Comparison of ENCODE assay signal across 13 cellular contexts in the genomic region with DNA sequence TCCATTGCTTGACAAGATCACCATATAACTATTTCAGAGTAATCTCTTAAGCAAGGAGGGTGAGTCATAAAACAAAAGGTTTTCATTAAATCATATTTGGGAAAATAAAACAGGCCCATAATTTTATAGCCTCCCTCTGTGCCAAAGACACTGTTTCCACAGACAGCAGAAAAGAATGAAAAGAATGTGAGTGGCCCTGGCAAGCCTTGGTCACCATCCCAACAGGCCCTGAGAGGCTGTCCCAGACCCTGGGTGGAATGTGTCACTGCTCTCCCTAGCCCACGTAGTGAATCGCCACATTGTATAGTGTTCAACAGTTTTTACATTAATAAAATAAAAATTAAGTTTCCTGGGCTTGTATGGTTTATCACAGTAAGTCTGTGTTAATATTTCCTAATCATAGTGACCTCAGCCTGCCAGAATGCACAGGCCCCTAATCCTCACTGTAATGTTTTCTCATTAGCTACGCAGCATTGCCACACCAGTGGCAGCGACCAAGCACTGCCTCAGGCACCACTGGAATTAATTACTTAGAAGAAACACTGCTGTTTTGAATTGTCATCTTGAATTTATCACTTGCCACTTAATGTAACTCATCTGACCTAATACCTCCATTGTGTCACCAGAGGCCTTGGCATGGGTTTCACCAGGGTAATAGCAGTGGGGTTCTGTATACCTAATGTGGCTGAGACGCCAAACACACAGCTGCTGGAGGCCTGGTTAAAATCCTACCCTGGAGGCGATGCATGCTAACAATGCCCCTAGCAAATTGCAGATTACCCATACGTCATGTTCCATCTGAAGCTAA.
A peak's percentile ranks its signal among the peaks of the same experiment; 100 is the strongest.
DNase-seq lines count a peak whose midpoint lies in the region; ATAC-seq, FAIRE-seq and TF ChIP-seq lines count a peak whose summit lies in the region.
"Had no signal": no experiment of that assay in that cellular context is flagged by ENCODE, and none has a peak within 500 bp of the region (broad histone marks: within the 10 kb centered on the region; RNA-seq: fewer than 3 reads in every experiment).

No MANE protein-coding gene starts in this region.

- no peaks in the 10 kb centered on the region for H3K9me3 ChIP-seq in kidney (ENCODE audit: control insufficient read depth in 1 of 2, low read length in 2 of 2)

- ATAC-seq in HG03175 (IDR thresholded peaks at IDR 0.05; ENCODE audit: unreplicated experiment), result no peak
- ATAC-seq: effector memory CD8-positive, alpha-beta T cell had no signal

- intact Hi-C loops in kidney (cut with DNase I), result no loop called here

- no peaks in the 10 kb centered on the region for H3K4me1 ChIP-seq in kidney (ENCODE audit: control insufficient read depth in 1 of 2, insufficient read depth in 1 of 2, low read depth in 1 of 2, low read length in 2 of 2)

- no peak overlapping the region for H3K9ac ChIP-seq in kidney (ENCODE audit: low read length in 2 of 2)

- no peak for TF ChIP-seq CTCF in fibroblast of villous mesenchyme (IDR thresholded peaks at IDR 0.05; ENCODE audit: insufficient read depth, low read depth, low read length)
- TF ChIP-seq CTCF in kidney (IDR thresholded peaks at IDR 0.05; ENCODE audit: borderline replicate concordance, extremely low read depth, insufficient read depth), result no peak

- DNase-seq in EL (peak; percentile 83), NCI-H69 (lab: John Stamatoyannopoulos, UW) (peak; percentile 87), fibroblast of villous mesenchyme (ENCODE audit: low read depth) (peak; percentile 73), retina (peak; percentile 81), kidney (no peak), cerebellar nuclear complex (lab: John Stamatoyannopoulos, UW) (no peak)
- no peak for DNase-seq in activated naive CD4-positive, alpha-beta T cell treated with anti-CD3 and anti-CD28 coated beads, Interleukin-2, amount 50 U/mL, for 16 hours
- DNase-seq: effector memory CD8-positive, alpha-beta T cell; NK-92 treated with Interleukin-12 subunit alpha and Interleukin-12 subunit beta, amount 100 ng/mL, for 24 hours; stimulated activated CD8-positive, alpha-beta memory T cell treated with anti-CD3 and anti-CD28 coated beads, Interleukin-4, amount 100 ng/mL, for 48 hours had no signal

- no peak overlapping the region for H3K27ac ChIP-seq in kidney (ENCODE audit: low read depth in 2 of 2, low read length in 2 of 2)

- H3K36me3 ChIP-seq in kidney (ENCODE audit: control insufficient read depth in 1 of 2, insufficient read depth in 2 of 2, low read length in 2 of 2), result no peaks in the 10 kb centered on the region

- FAIRE-seq in kidney (lab: Jason Lieb, UNC), result no peak
- FAIRE-seq: islet of Langerhans, TTC549 had no signal

- H3K4me3 ChIP-seq in fibroblast of villous mesenchyme (ENCODE audit: low read depth, low read length) (no peak overlapping the region), kidney (ENCODE audit: low read length in 2 of 2) (no peak overlapping the region)

Comparison
In these comparisons a context has a peak if more than half of its experiments do, and no peak if none do; other contexts are left out.
1. DNase-seq: peak in EL (single experiment), NCI-H69 (single experiment), fibroblast of villous mesenchyme (single experiment) and retina (single experiment); none in kidney (single experiment), cerebellar nuclear complex (0 of 2) and activated naive CD4-positive, alpha-beta T cell treated with anti-CD3 and anti-CD28 coated beads, Interleukin-2, amount 50 U/mL, for 16 hours (single experiment).